ENCODE assay signal across 37 cellular contexts in the genomic region with DNA sequence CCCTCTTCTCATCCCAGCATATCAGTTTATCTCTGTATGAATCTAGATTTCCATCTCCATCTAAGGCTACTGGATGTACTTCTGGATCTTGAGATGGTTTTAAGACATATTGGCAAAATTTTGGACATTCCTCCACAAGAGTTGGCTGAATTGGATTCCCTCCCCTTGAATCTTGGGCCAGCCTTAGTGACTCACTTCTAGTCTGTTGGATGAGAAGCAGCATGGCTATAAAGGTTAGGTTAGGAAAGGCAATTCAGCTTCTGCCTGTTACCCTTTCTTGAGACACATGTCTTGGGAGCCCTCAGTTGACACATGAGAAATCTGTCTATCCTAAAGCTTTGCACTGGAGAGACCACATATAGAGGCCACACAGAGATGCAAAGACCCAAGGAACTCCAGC.
"Had no signal": no experiment of that assay in that cellular context is flagged by ENCODE, and none has a peak within 500 bp of the region (broad histone marks: within the 10 kb centered on the region; RNA-seq: fewer than 3 reads in every experiment).

No MANE protein-coding gene starts in this region.

- H3K36me3 ChIP-seq: adrenal gland, ascending aorta, brain microvascular endothelial cell, breast epithelium, cardiac muscle cell had no signal

- H3K4me1 Mint-ChIP-seq: activated naive CD4-positive, alpha-beta T cell treated with anti-CD3 and anti-CD28 coated beads, Interleukin-2, amount 10 ng/mL, durations not matched to agents 7 days and 5 days; activated naive CD4-positive, alpha-beta T cell treated with anti-CD3 and anti-CD28 coated beads, Interleukin-2, amount 50 U/mL, for 24 hours; activated naive CD8-positive, alpha-beta T cell treated with anti-CD3 and anti-CD28 coated beads for 36 hours; activated naive CD8-positive, alpha-beta T cell treated with anti-CD3 and anti-CD28 coated beads, Interleukin-2, amount 10 ng/mL, durations not matched to agents 7 days and 5 days; activated naive CD8-positive, alpha-beta T cell treated with anti-CD3 and anti-CD28 coated beads, Interleukin-2, amount 50 U/mL, for 24 hours; activated T-helper 17 cell treated with anti-CD3 and anti-CD28 coated beads, Interleukin-2, amount 50 U/mL, for 72 hours; brain; central memory CD8-positive, alpha-beta T cell had no signal

- H3K36me3 Mint-ChIP-seq: activated naive CD4-positive, alpha-beta T cell treated with anti-CD3 and anti-CD28 coated beads, Interleukin-2, amount 10 ng/mL, durations not matched to agents 7 days and 5 days; activated naive CD4-positive, alpha-beta T cell treated with anti-CD3 and anti-CD28 coated beads, Interleukin-2, amount 50 U/mL, for 24 hours; activated naive CD4-positive, alpha-beta T cell treated with anti-CD3 and anti-CD28 coated beads, Interleukin-2, amount 50 U/mL, for 72 hours; activated naive CD8-positive, alpha-beta T cell; activated naive CD8-positive, alpha-beta T cell treated with anti-CD3 and anti-CD28 coated beads for 36 hours; activated naive CD8-positive, alpha-beta T cell treated with anti-CD3 and anti-CD28 coated beads, Interleukin-2, amount 10 ng/mL, durations not matched to agents 7 days and 5 days; brain had no signal

- H3K27me3 ChIP-seq: adrenal gland, ascending aorta, body of pancreas, brain microvascular endothelial cell, breast epithelium, cardiac muscle cell had no signal

- DNase-seq: activated effector memory CD4-positive, alpha-beta T cell treated with anti-CD3 and anti-CD28 coated beads, Interleukin-2, amount 50 U/mL, for 16 hours; activated effector memory CD4-positive, alpha-beta T cell treated with Interleukin-2 at 50 U/mL for 16 hours; activated gamma-delta T cell; activated gamma-delta T cell treated with Interleukin-2 at 50 U/mL for 16 hours; activated naive CD4-positive, alpha-beta T cell; activated naive CD4-positive, alpha-beta T cell treated with anti-CD3 and anti-CD28 coated beads for 36 hours; activated naive CD4-positive, alpha-beta T cell treated with anti-CD3 and anti-CD28 coated beads, Interleukin-2, amount 10 ng/mL, durations not matched to agents 7 days and 5 days; activated naive CD4-positive, alpha-beta T cell treated with anti-CD3 and anti-CD28 coated beads, Interleukin-2, amount 50 U/mL, for 16 hours; activated naive CD4-positive, alpha-beta T cell treated with Interleukin-2 at 50 U/mL for 16 hours; activated naive CD8-positive, alpha-beta T cell treated with anti-CD3 and anti-CD28 coated beads for 36 hours; activated naive CD8-positive, alpha-beta T cell treated with anti-CD3 and anti-CD28 coated beads, Interleukin-2, amount 10 ng/mL, durations not matched to agents 7 days and 5 days; activated naive CD8-positive, alpha-beta T cell treated with anti-CD3 and anti-CD28 coated beads, Interleukin-2, amount 50 U/mL, for 24 hours; activated T-cell treated with anti-CD3 and anti-CD28 coated beads for 4 hours; activated T-cell treated with anti-CD3 and anti-CD28 coated beads, Interleukin-2, amount 50 U/mL, for 1 hour; activated T-cell treated with anti-CD3 and anti-CD28 coated beads, Interleukin-2, amount 50 U/mL, for 24 hours; activated T-cell treated with anti-CD3 and anti-CD28 coated beads, Interleukin-2, amount 50 U/mL, for 4 hours; activated T-cell treated with anti-CD3 and anti-CD28 coated beads, Interleukin-2, amount 50 U/mL, for 48 hours; activated T-cell treated with anti-CD3 and anti-CD28 coated beads, Interleukin-2, amount 50 U/mL, for 72 hours; adrenal gland; amniotic stem cell; amygdala; anterior cingulate cortex; body of pancreas; brain microvascular endothelial cell; caudate nucleus; central memory CD4-positive, alpha-beta T cell; cerebellar nuclear complex had no signal

- H3K27ac ChIP-seq: adrenal gland, ascending aorta, body of pancreas, brain microvascular endothelial cell, breast epithelium, cardiac muscle cell had no signal

- H3K4me1 ChIP-seq: adrenal gland, ascending aorta, body of pancreas, breast epithelium had no signal

- H3K4me3 ChIP-seq: adrenal gland, ascending aorta, body of pancreas, breast epithelium, cardiac muscle cell had no signal

- H3K9me3 ChIP-seq: adrenal gland had no signal

- H3K27ac Mint-ChIP-seq: activated naive CD4-positive, alpha-beta T cell treated with anti-CD3 and anti-CD28 coated beads for 36 hours; activated naive CD4-positive, alpha-beta T cell treated with anti-CD3 and anti-CD28 coated beads, Interleukin-2, amount 10 ng/mL, durations not matched to agents 7 days and 5 days; activated naive CD4-positive, alpha-beta T cell treated with anti-CD3 and anti-CD28 coated beads, Interleukin-2, amount 50 U/mL, for 24 hours; activated naive CD4-positive, alpha-beta T cell treated with anti-CD3 and anti-CD28 coated beads, Interleukin-2, amount 50 U/mL, for 72 hours; activated naive CD8-positive, alpha-beta T cell; activated naive CD8-positive, alpha-beta T cell treated with anti-CD3 and anti-CD28 coated beads for 36 hours; activated naive CD8-positive, alpha-beta T cell treated with anti-CD3 and anti-CD28 coated beads, Interleukin-2, amount 10 ng/mL, durations not matched to agents 7 days and 5 days; activated naive CD8-positive, alpha-beta T cell treated with anti-CD3 and anti-CD28 coated beads, Interleukin-2, amount 50 U/mL, for 24 hours; activated T-cell treated with anti-CD3 and anti-CD28 coated beads, Interleukin-2, amount 50 U/mL, for 24 hours; activated T-cell treated with anti-CD3 and anti-CD28 coated beads, Interleukin-2, amount 50 U/mL, for 72 hours; activated T-helper 17 cell treated with anti-CD3 and anti-CD28 coated beads, Interleukin-2, amount 50 U/mL, for 72 hours; activated T-helper 2 cell treated with anti-CD3 and anti-CD28 coated beads, Interferon-gamma antibody, Interleukin-2, Interleukin-4, amounts not matched to agents 10 μg/mL and 5 μg/mL and 100 μg/mL, durations not matched to agents 14 hours and 24 hours and 36 hours; brain had no signal

- H3K27me3 Mint-ChIP-seq: activated naive CD4-positive, alpha-beta T cell treated with anti-CD3 and anti-CD28 coated beads, Interleukin-2, amount 10 ng/mL, durations not matched to agents 7 days and 5 days; activated naive CD4-positive, alpha-beta T cell treated with anti-CD3 and anti-CD28 coated beads, Interleukin-2, amount 50 U/mL, for 24 hours; activated naive CD8-positive, alpha-beta T cell; activated naive CD8-positive, alpha-beta T cell treated with anti-CD3 and anti-CD28 coated beads for 36 hours; activated naive CD8-positive, alpha-beta T cell treated with anti-CD3 and anti-CD28 coated beads, Interleukin-2, amount 10 ng/mL, durations not matched to agents 7 days and 5 days; activated naive CD8-positive, alpha-beta T cell treated with anti-CD3 and anti-CD28 coated beads, Interleukin-2, amount 50 U/mL, for 24 hours; activated T-cell treated with anti-CD3 and anti-CD28 coated beads, Interleukin-2, amount 50 U/mL, for 24 hours; activated T-helper 17 cell treated with anti-CD3 and anti-CD28 coated beads, Interleukin-2, amount 50 U/mL, for 72 hours; central memory CD8-positive, alpha-beta T cell had no signal

- ATAC-seq: activated naive CD4-positive, alpha-beta T cell treated with anti-CD3 and anti-CD28 coated beads, Interleukin-2, amount 50 U/mL, for 72 hours; activated naive CD8-positive, alpha-beta T cell treated with anti-CD3 and anti-CD28 coated beads, Interleukin-2, amount 50 U/mL, for 24 hours; activated T-cell treated with anti-CD3 and anti-CD28 coated beads, Interleukin-2, amount 50 U/mL, for 4 hours; activated T-cell treated with anti-CD3 and anti-CD28 coated beads, Interleukin-2, amount 50 U/mL, for 72 hours; activated T-helper 17 cell treated with anti-CD3 and anti-CD28 coated beads, Interleukin-2, amount 50 U/mL, for 72 hours; body of pancreas had no signal

- H3K4me3 Mint-ChIP-seq: activated naive CD4-positive, alpha-beta T cell treated with anti-CD3 and anti-CD28 coated beads for 36 hours; activated naive CD4-positive, alpha-beta T cell treated with anti-CD3 and anti-CD28 coated beads, Interleukin-2, amount 10 ng/mL, durations not matched to agents 7 days and 5 days; activated naive CD4-positive, alpha-beta T cell treated with anti-CD3 and anti-CD28 coated beads, Interleukin-2, amount 50 U/mL, for 24 hours; activated naive CD8-positive, alpha-beta T cell; activated naive CD8-positive, alpha-beta T cell treated with anti-CD3 and anti-CD28 coated beads for 36 hours; activated naive CD8-positive, alpha-beta T cell treated with anti-CD3 and anti-CD28 coated beads, Interleukin-2, amount 10 ng/mL, durations not matched to agents 7 days and 5 days; activated naive CD8-positive, alpha-beta T cell treated with anti-CD3 and anti-CD28 coated beads, Interleukin-2, amount 50 U/mL, for 24 hours; activated T-cell treated with anti-CD3 and anti-CD28 coated beads, Interleukin-2, amount 50 U/mL, for 24 hours; activated T-cell treated with anti-CD3 and anti-CD28 coated beads, Interleukin-2, amount 50 U/mL, for 4 hours; activated T-cell treated with anti-CD3 and anti-CD28 coated beads, Interleukin-2, amount 50 U/mL, for 72 hours; activated T-helper 17 cell treated with anti-CD3 and anti-CD28 coated beads, Interleukin-2, amount 50 U/mL, for 72 hours; brain; central memory CD8-positive, alpha-beta T cell had no signal
